ENCODE assay signal across 30 cellular contexts in genomic region chr3:9703240-9703639, GRCh38. TPM values are rescaled to one million over a fixed set of nuclear protein-coding genes. Genes with fewer than 3 reads are reported as not detected.
A peak's percentile ranks its signal among the peaks of the same experiment; 100 is the strongest.
DNase-seq lines count a peak whose midpoint lies in the region; ATAC-seq, FAIRE-seq and TF ChIP-seq lines count a peak whose summit lies in the region.
"Had no signal": no experiment of that assay in that cellular context is flagged by ENCODE, and none has a peak within 500 bp of the region (broad histone marks: within the 10 kb centered on the region; RNA-seq: fewer than 3 reads in every experiment).

No MANE protein-coding gene starts in this region.

- no peak for FAIRE-seq in H1 (lab: Jason Lieb, UNC)
- FAIRE-seq: GM18507 had no signal

- TF ChIP-seq RAD21 in H1 (IDR thresholded peaks at IDR 0.05 in 1 of 2, conservative IDR thresholded peaks at IDR 0.05 in 1 of 2; ENCODE audit: low read depth in 2 of 2, low read length in 2 of 2) = no peak

- H3K4me2 ChIP-seq in H1 (ENCODE audit: insufficient read depth in 1 of 2, low read depth in 2 of 2, low read length in 2 of 2) (peak overlapping the region; percentile 90 to 98), neural progenitor cell (peak overlapping the region; percentile 95)
- H3K4me2 ChIP-seq: KMS-11 had no signal

- peaks cover 37 to 40% of the 10 kb centered on the region in 2 donors for H3K36me3 Mint-ChIP-seq in CD4-positive, alpha-beta memory T cell
- H3K36me3 Mint-ChIP-seq in neural progenitor cell = peaks cover 9% of the 10 kb centered on the region

- no peak overlapping the region for H3K23ac ChIP-seq in H1 (ENCODE audit: insufficient read length)

- no peak for ATAC-seq in esophagus mucosa

- no peak overlapping the region for H4K5ac ChIP-seq in H1 (ENCODE audit: insufficient read length, low read depth, low read length)

- H4K8ac ChIP-seq in H1 (ENCODE audit: extremely low read depth, insufficient read depth, low read length) = no peak overlapping the region

- H3K9me3 ChIP-seq in CD4-positive, alpha-beta memory T cell (ENCODE audit: control insufficient read depth in 1 of 2, low read length in 2 of 2) = no peaks in the 10 kb centered on the region
- H3K9me3 ChIP-seq in HEK293 (ENCODE audit: control insufficient read depth, insufficient read depth, low read depth, low read length) = no peaks in the 10 kb centered on the region
- no peaks in the 10 kb centered on the region for H3K9me3 ChIP-seq in H1 (ENCODE audit: insufficient read depth in 2 of 2, low read depth in 1 of 2, low read length in 1 of 2)
- H3K9me3 ChIP-seq in neural progenitor cell (ENCODE audit: low read depth) = no peaks in the 10 kb centered on the region
- no peaks in the 10 kb centered on the region for H3K9me3 ChIP-seq in right atrium auricular region
- H3K9me3 ChIP-seq: thoracic aorta had no signal

- H4K20me1 ChIP-seq in H1 (replicated peaks in 1 of 2; ENCODE audit: control insufficient read depth in 1 of 2, insufficient read depth in 2 of 2, low read length in 2 of 2) (peaks cover 0 to 6% of the 10 kb centered on the region in 2 experiments), neural progenitor cell (ENCODE audit: low read depth) (peaks cover 32% of the 10 kb centered on the region)

- WGBS in H1 (ENCODE audit: extremely low coverage in 1 of 2, insufficient coverage in 1 of 2, insufficient read length in 1 of 2, insufficient replicate concordance in 2 of 2, low coverage in 1 of 2, low lambda C conversion rate in 2 of 2, missing lambda C conversion rate in 1 of 2), 2 experiments = 85% methylated on average over 4 of the region's 4 CpGs; no CpG with 5 or more reads in 1 of the 2 experiments

- H3K4me3 ChIP-seq in CD4-positive, alpha-beta memory T cell (ENCODE audit: low read length in 2 of 2) = no peak overlapping the region
- H3K4me3 ChIP-seq in HEK293 (ENCODE audit: low read depth, low read length) (no peak overlapping the region), H1 (ENCODE audit: extremely low read depth in 1 of 4, insufficient read depth in 2 of 4, low read depth in 3 of 4, low read length in 4 of 4) (peak overlapping the region in 1 of 4 experiments; percentile 64; a peak in 3 of 8 replicates), neural progenitor cell (no peak overlapping the region), right atrium auricular region (no peak overlapping the region)

- H4K91ac ChIP-seq in H1 (replicated peaks; ENCODE audit: insufficient read length, low read length) = no peak overlapping the region

- no peak for DNase-seq in CD4-positive, alpha-beta memory T cell
- DNase-seq in H1 (ENCODE audit: low read depth in 1 of 2, low spot score in 2 of 2) (no peak), neural progenitor cell (ENCODE audit: low spot score) (no peak), NCI-H526 (lab: John Stamatoyannopoulos, UW) (no peak), right atrium auricular region (ENCODE audit: low spot score) (no peak)
- DNase-seq: activated naive CD4-positive, alpha-beta T cell treated with anti-CD3 and anti-CD28 coated beads, Interleukin-2, amount 10 ng/mL, durations not matched to agents 7 days and 5 days; activated T-cell treated with anti-CD3 and anti-CD28 coated beads, Interleukin-2, amount 50 U/mL, for 4 hours; anterior cingulate cortex; left cardiac atrium; NCI-H1694 treated with DMSO at 0.1 percent for 48 hours; NCI-H2171; NCI-H524 treated with DMSO at 0.1 percent for 48 hours; right cardiac atrium; SIG-M5; stimulated activated CD4-positive, alpha-beta T cell treated with anti-CD3 and anti-CD28 coated beads, Interleukin-12 subunit alpha, Interleukin-12 subunit beta, amount 100 ng/mL, for 4 hours; stimulated activated CD4-positive, alpha-beta T cell treated with anti-CD3 and anti-CD28 coated beads, Interleukin-4, amount 100 ng/mL, for 24 hours; stimulated activated naive CD4-positive, alpha-beta T cell treated with Interleukin-2 at 50 U/mL for 16 hours; T-helper 1 cell had no signal

- no peak overlapping the region for H3K14ac ChIP-seq in H1 (ENCODE audit: insufficient read length)

- peaks cover 3% of the 10 kb centered on the region for H3K36me3 ChIP-seq in CD4-positive, alpha-beta memory T cell (ENCODE audit: insufficient read depth, low read length)
- H3K36me3 ChIP-seq in HEK293 (ENCODE audit: control insufficient read depth in 2 of 2, insufficient read depth in 1 of 2, low read length in 2 of 2) (peaks cover 0 to 33% of the 10 kb centered on the region in 2 experiments; a peak in 2 of 3 replicates), H1 (ENCODE audit: control insufficient read depth in 2 of 4, insufficient read depth in 4 of 4, low read length in 3 of 4) (no peaks in the 10 kb centered on the region; a peak in 2 of 8 replicates), neural progenitor cell (no peaks in the 10 kb centered on the region), right atrium auricular region (peaks cover 33% of the 10 kb centered on the region)

- no peak overlapping the region for H2BK120ac ChIP-seq in H1 (replicated peaks; ENCODE audit: low read depth, low read length)

- H3K27me3 ChIP-seq in CD4-positive, alpha-beta memory T cell (ENCODE audit: insufficient read depth, low read length) = no peaks in the 10 kb centered on the region
- H3K27me3 ChIP-seq in H1 (replicated peaks in 1 of 4; ENCODE audit: control insufficient read depth in 3 of 4, extremely low read depth in 1 of 4, insufficient read depth in 3 of 4, low read length in 3 of 4) (peaks cover 0 to 23% (median 11%) of the 10 kb centered on the region in 4 experiments; a peak in 5 of 7 replicates), neural progenitor cell (peaks cover 45% of the 10 kb centered on the region), right atrium auricular region (peaks cover 0 to 3% of the 10 kb centered on the region in 2 donors)

- intact Hi-C loops in CD4-positive, alpha-beta memory T cell (cut with micrococcal nuclease) = no loop called here

- H3K27ac ChIP-seq in CD4-positive, alpha-beta memory T cell (ENCODE audit: low read depth, low read length) = no peak overlapping the region
- no peak overlapping the region for H3K27ac ChIP-seq in HEK293 (ENCODE audit: extremely low read depth, low read depth, low read length)
- no peak overlapping the region for H3K27ac ChIP-seq in H1 (ENCODE audit: low read depth, low read length)
- no peak overlapping the region for H3K27ac ChIP-seq in neural progenitor cell
- H3K27ac ChIP-seq in right atrium auricular region = no peak overlapping the region
- H3K27ac ChIP-seq: GM23248, KMS-11, thoracic aorta had no signal

- H3K4me1 ChIP-seq in CD4-positive, alpha-beta memory T cell (ENCODE audit: insufficient read depth, low read length) = peaks cover 10% of the 10 kb centered on the region
- H3K4me1 ChIP-seq in HEK293 (ENCODE audit: control insufficient read depth, insufficient read depth, low read length) (0 out of 2 replicates have a peak, but pooled peaks cover 2% of the 10 kb centered on the region), H1 (replicated peaks in 1 of 4; ENCODE audit: control insufficient read depth in 3 of 4, insufficient read depth in 4 of 4, low read length in 3 of 4) (peaks cover 0 to 9% (median 5%) of the 10 kb centered on the region in 4 experiments; a peak in 5 of 7 replicates), neural progenitor cell (peaks cover 13% of the 10 kb centered on the region), right atrium auricular region (peaks cover 0 to 20% of the 10 kb centered on the region in 2 donors)

- TF ChIP-seq POLR2A in H1 (IDR thresholded peaks at IDR 0.05; ENCODE audit: control extremely low read depth in 1 of 2, low read depth in 2 of 2, low read length in 2 of 2) = no peak

- no peak overlapping the region for H2BK5ac ChIP-seq in H1 (ENCODE audit: low read depth, low read length)

- no peak overlapping the region for H2BK12ac ChIP-seq in H1 (ENCODE audit: low read depth, low read length)

- H3K9me3 Mint-ChIP-seq in CD4-positive, alpha-beta memory T cell = no peaks in the 10 kb centered on the region
- H3K9me3 Mint-ChIP-seq in neural progenitor cell = no peaks in the 10 kb centered on the region
- H3K9me3 Mint-ChIP-seq: activated naive CD4-positive, alpha-beta T cell treated with anti-CD3 and anti-CD28 coated beads, Interleukin-2, amount 10 ng/mL, durations not matched to agents 7 days and 5 days; activated T-cell treated with anti-CD3 and anti-CD28 coated beads, Interleukin-2, amount 50 U/mL, for 4 hours had no signal

- POLR2A ChIA-PET in CD4-positive, alpha-beta memory T cell (lab: Charles Lee; ENCODE audit: partially characterized antibody) = interaction anchor here (1.0 to 1.1 kb wide), 2 partner anchors 24 to 28 kb away, joined by 3 read pairs; partner anchors contain the start of gene BRPF1
- POLR2A ChIA-PET in HEK293 (lab: Yijun Ruan, JAX) = no interaction called here
- POLR2A ChIA-PET in H1 (lab: Charles Lee; ENCODE audit: partially characterized antibody) = interaction anchor here (0.9 to 1.7 kb wide), 3 partner anchors 9 to 89 kb away, joined by 3 to 4 read pairs (median 3); partner anchors contain the start of genes ARPC4 and TADA3

- no peak overlapping the region for H2AK5ac ChIP-seq in H1 (ENCODE audit: low read depth, low read length)

- TF ChIP-seq CTCF in HEK293 (tag by site-specific recombination; IDR thresholded peaks at IDR 0.05) (no peak), H1 (IDR thresholded peaks at IDR 0.05; ENCODE audit: control extremely low read depth in 1 of 3, insufficient read depth in 1 of 3, low read depth in 1 of 3, low read length in 3 of 3) (no peak), neural progenitor cell (IDR thresholded peaks at IDR 0.05) (no peak), right atrium auricular region (IDR thresholded peaks at IDR 0.05) (no peak)

- H3K23me2 ChIP-seq in H1 (ENCODE audit: low read depth, low read length) = peaks cover 15% of the 10 kb centered on the region; the same call in 1 of the 2 replicates

- TF ChIP-seq EP300 in H1 (IDR thresholded peaks at IDR 0.05; ENCODE audit: borderline replicate concordance in 1 of 2, low read depth in 2 of 2, low read length in 2 of 2) = no peak

- H3K18ac ChIP-seq in H1 (ENCODE audit: extremely low read depth, low read length) = no peak overlapping the region

- H2BK15ac ChIP-seq in H1 (ENCODE audit: low read length) = no peak overlapping the region

- no peak overlapping the region for H3K56ac ChIP-seq in H1 (replicated peaks; ENCODE audit: insufficient read length, low read depth, low read length)

- no peak overlapping the region for H3K4ac ChIP-seq in H1 (replicated peaks; ENCODE audit: insufficient read length, low read depth, low read length)

- H3K9ac ChIP-seq in H1 (replicated peaks in 1 of 4; ENCODE audit: extremely low read depth in 1 of 4, low read depth in 3 of 4, low read length in 3 of 4) (no peak overlapping the region), neural progenitor cell (no peak overlapping the region)
- H3K9ac ChIP-seq: GM23248, KMS-11 had no signal

- H3K4me3 Mint-ChIP-seq in CD4-positive, alpha-beta memory T cell = peak overlapping the region in 7 of 8 donors; percentile 17 to 66 (median 36)
- H3K4me3 Mint-ChIP-seq in neural progenitor cell = peak overlapping the region; percentile 69
- H3K4me3 Mint-ChIP-seq: activated CD4-positive, alpha-beta T cell treated with anti-CD3 and anti-CD28 coated beads for 36 hours; activated naive CD4-positive, alpha-beta T cell treated with anti-CD3 and anti-CD28 coated beads, Interleukin-2, amount 10 ng/mL, durations not matched to agents 7 days and 5 days; activated T-cell treated with anti-CD3 and anti-CD28 coated beads, Interleukin-2, amount 50 U/mL, for 4 hours had no signal

- no peaks in the 10 kb centered on the region for H3K79me1 ChIP-seq in H1 (ENCODE audit: low read depth, low read length)

- no peak overlapping the region for H2BK20ac ChIP-seq in H1 (ENCODE audit: low read length)

- no peak overlapping the region for H2AFZ ChIP-seq in H1 (ENCODE audit: low read length)
- no peak overlapping the region for H2AFZ ChIP-seq in neural progenitor cell (replicated peaks)
- H2AFZ ChIP-seq: GM23248 had no signal

- peaks cover 4% of the 10 kb centered on the region for H3F3A ChIP-seq in neural progenitor cell (ENCODE audit: low read depth)

- H3K4me1 Mint-ChIP-seq in CD4-positive, alpha-beta memory T cell = peaks cover 5 to 25% (median 9%) of the 10 kb centered on the region in 4 donors
- peaks cover 5% of the 10 kb centered on the region for H3K4me1 Mint-ChIP-seq in neural progenitor cell

- CTCF ChIA-PET in CD4-positive, alpha-beta memory T cell (lab: Charles Lee; ENCODE audit: partially characterized antibody) = interaction anchor here (0.8 kb wide), 1 partner anchor 120 kb away, joined by 3 read pairs; no protein-coding TSS in a partner anchor
- CTCF ChIA-PET in HEK293 (lab: Yijun Ruan, JAX) = interaction anchor here (0.6 to 0.8 kb wide), 2 partner anchors 202 to 410 kb away, joined by 3 read pairs; no protein-coding TSS in a partner anchor
- CTCF ChIA-PET in H1 (lab: Charles Lee; ENCODE audit: partially characterized antibody) = interaction anchor here (0.8 to 7.7 kb wide), 8 partner anchors 9 to 202 kb away, joined by 3 to 43 read pairs (median 4); no protein-coding TSS in a partner anchor

- H3K27me3 Mint-ChIP-seq in CD4-positive, alpha-beta memory T cell = peaks cover 10 to 16% of the 10 kb centered on the region in 2 donors
- peaks cover 21% of the 10 kb centered on the region for H3K27me3 Mint-ChIP-seq in neural progenitor cell (ENCODE audit: insufficient read depth, low read depth)

- H3K27ac Mint-ChIP-seq in CD4-positive, alpha-beta memory T cell = peak overlapping the region in 1 of 7 donors; percentile 30
- no peak overlapping the region for H3K27ac Mint-ChIP-seq in neural progenitor cell
- H3K27ac Mint-ChIP-seq: activated CD4-positive, alpha-beta T cell treated with anti-CD3 and anti-CD28 coated beads for 36 hours; activated naive CD4-positive, alpha-beta T cell treated with anti-CD3 and anti-CD28 coated beads, Interleukin-2, amount 10 ng/mL, durations not matched to agents 7 days and 5 days; CD14-positive monocyte had no signal

- H3K79me2 ChIP-seq in H1 (ENCODE audit: control insufficient read depth in 1 of 2, insufficient read depth in 2 of 2, low read length in 2 of 2) (no peaks in the 10 kb centered on the region), neural progenitor cell (ENCODE audit: low read depth) (no peaks in the 10 kb centered on the region)

RNA-seq across cellular contexts. Expression of gene CPNE9, which starts 0.4 kb away (rescaled TPM):
- under 1 TPM; 0.58 to 0.64 TPM for total RNA-seq in CD4-positive, alpha-beta memory T cell
- not detected for polyA plus RNA-seq in CD4-positive, alpha-beta memory T cell
- total RNA-seq in H1 (2021; fragmentation: NEBNext Ultra II Directional; extraction: Animal tissue kit (Norgen Biotek cat#: 25700)) = 4.4 and 4.8 TPM in 2 replicates
- polyA plus RNA-seq in H1 (2011; rRNA removed) = 6.0 and 7.1 TPM in 2 replicates
- 6.7 TPM for polyA plus RNA-seq in H1 (2011; cell fraction: cytosol; rRNA removed)
- polyA plus RNA-seq in H1 (2011; cell fraction: nucleus; rRNA removed) = 24.1 TPM
- polyA plus RNA-seq in H1 (2012, experiment 1 of 2) = 5.7 to 9.0 TPM (median 7.4 TPM) in 4 replicates
- 4.7 TPM for polyA plus RNA-seq in H1 (2012, experiment 2 of 2)
- polyA plus RNA-seq in H1 (2013, experiment 1 of 2) = 3.6 TPM
- polyA plus RNA-seq in H1 (2013, experiment 2 of 2) = 3.5 TPM
- polyA minus RNA-seq in H1 (2011; rRNA and poly(A)+ RNA removed) = 5.5 and 6.8 TPM in 2 replicates
- polyA minus RNA-seq in H1 (2011; cell fraction: cytosol; rRNA and poly(A)+ RNA removed) = 2.9 TPM
- polyA minus RNA-seq in H1 (2011; cell fraction: nucleus; rRNA and poly(A)+ RNA removed) = 1.7 TPM
- total RNA-seq in neural progenitor cell (ENCODE audit: low replicate concordance) (0.43 TPM in 1 of 2 replicates, not detected in the other), right atrium auricular region (not detected), esophagus mucosa (not detected)
- total RNA-seq: cardiac septum, glomerular endothelial cell, GM23248, HT1080, osteoblast, thoracic aorta had no signal
- polyA plus RNA-seq: GM23248 had no signal

RNA-seq across cellular contexts. Expression of gene BRPF1, which starts 28.3 kb away (rescaled TPM):
- total RNA-seq in CD4-positive, alpha-beta memory T cell = 10 to 100 TPM; 40.4 to 40.5 TPM
- polyA plus RNA-seq in CD4-positive, alpha-beta memory T cell = 10 to 100 TPM in 1 of 2 donors, 1 to 10 TPM in 1; 3.0 to 23.3 TPM
- total RNA-seq in H1 (2021; fragmentation: NEBNext Ultra II Directional; extraction: Animal tissue kit (Norgen Biotek cat#: 25700)) = 21.7 and 27.7 TPM in 2 replicates
- polyA plus RNA-seq in H1 (2011; rRNA removed) = 11.3 and 16.3 TPM in 2 replicates
- 16.2 TPM for polyA plus RNA-seq in H1 (2011; cell fraction: cytosol; rRNA removed)
- 39.8 TPM for polyA plus RNA-seq in H1 (2011; cell fraction: nucleus; rRNA removed)
- 14.0 to 20.6 TPM (median 19.7 TPM) in 4 replicates for polyA plus RNA-seq in H1 (2012, experiment 1 of 2)
- 9.8 TPM for polyA plus RNA-seq in H1 (2012, experiment 2 of 2)
- polyA plus RNA-seq in H1 (2013, experiment 1 of 2) = 12.4 TPM
- polyA plus RNA-seq in H1 (2013, experiment 2 of 2) = 11.0 TPM
- 13.9 and 19.8 TPM in 2 replicates for polyA minus RNA-seq in H1 (2011; rRNA and poly(A)+ RNA removed)
- polyA minus RNA-seq in H1 (2011; cell fraction: cytosol; rRNA and poly(A)+ RNA removed) = 16.2 TPM
- polyA minus RNA-seq in H1 (2011; cell fraction: nucleus; rRNA and poly(A)+ RNA removed) = 21.4 TPM
- total RNA-seq in neural progenitor cell (ENCODE audit: low replicate concordance) (12.1 and 17.5 TPM in 2 replicates), right atrium auricular region (10 to 100 TPM in 1 of 2 donors, 1 to 10 TPM in 1; 8.8 to 15.3 TPM), esophagus mucosa (11.9 TPM)

RNA-seq across cellular contexts. Expression of gene OGG1, which starts 46.5 kb away (rescaled TPM):
- 10 to 100 TPM; 40.4 to 46.9 TPM for total RNA-seq in CD4-positive, alpha-beta memory T cell
- 10 to 100 TPM; 29.2 to 31.5 TPM for polyA plus RNA-seq in CD4-positive, alpha-beta memory T cell
- total RNA-seq in H1 (2021; fragmentation: NEBNext Ultra II Directional; extraction: Animal tissue kit (Norgen Biotek cat#: 25700)) = 29.6 and 31.2 TPM in 2 replicates
- polyA plus RNA-seq in H1 (2011; rRNA removed) = 46.8 and 58.1 TPM in 2 replicates
- polyA plus RNA-seq in H1 (2011; cell fraction: cytosol; rRNA removed) = 43.7 TPM
- polyA plus RNA-seq in H1 (2011; cell fraction: nucleus; rRNA removed) = 68.1 TPM
- 27.5 to 32.7 TPM (median 30.0 TPM) in 4 replicates for polyA plus RNA-seq in H1 (2012, experiment 1 of 2)
- 32.6 TPM for polyA plus RNA-seq in H1 (2012, experiment 2 of 2)
- polyA plus RNA-seq in H1 (2013, experiment 1 of 2) = 35.1 TPM
- polyA plus RNA-seq in H1 (2013, experiment 2 of 2) = 33.4 TPM
- polyA minus RNA-seq in H1 (2011; rRNA and poly(A)+ RNA removed) = 75.8 and 82.3 TPM in 2 replicates
- 31.4 TPM for polyA minus RNA-seq in H1 (2011; cell fraction: cytosol; rRNA and poly(A)+ RNA removed)
- polyA minus RNA-seq in H1 (2011; cell fraction: nucleus; rRNA and poly(A)+ RNA removed) = 70.6 TPM
- total RNA-seq in neural progenitor cell (ENCODE audit: low replicate concordance) (15.8 and 33.8 TPM in 2 replicates), right atrium auricular region (10 to 100 TPM; 10.8 to 12.2 TPM), esophagus mucosa (9.6 TPM)

RNA-seq across cellular contexts. Expression of gene MTMR14, which starts 53.9 kb away (rescaled TPM):
- total RNA-seq in CD4-positive, alpha-beta memory T cell = 10 to 100 TPM; 75.9 to 78.1 TPM
- polyA plus RNA-seq in CD4-positive, alpha-beta memory T cell = 10 to 100 TPM; 51.5 to 88.1 TPM
- 46.2 and 47.6 TPM in 2 replicates for total RNA-seq in H1 (2021; fragmentation: NEBNext Ultra II Directional; extraction: Animal tissue kit (Norgen Biotek cat#: 25700))
- polyA plus RNA-seq in H1 (2011; rRNA removed) = 55.3 and 58.0 TPM in 2 replicates
- polyA plus RNA-seq in H1 (2011; cell fraction: cytosol; rRNA removed) = 52.0 TPM
- polyA plus RNA-seq in H1 (2011; cell fraction: nucleus; rRNA removed) = 56.4 TPM
- 42.7 to 53.2 TPM (median 52.7 TPM) in 4 replicates for polyA plus RNA-seq in H1 (2012, experiment 1 of 2)
- 61.6 TPM for polyA plus RNA-seq in H1 (2012, experiment 2 of 2)
- polyA plus RNA-seq in H1 (2013, experiment 1 of 2) = 22.3 TPM
- polyA plus RNA-seq in H1 (2013, experiment 2 of 2) = 21.8 TPM
- polyA minus RNA-seq in H1 (2011; rRNA and poly(A)+ RNA removed) = 42.2 and 52.5 TPM in 2 replicates
- 24.7 TPM for polyA minus RNA-seq in H1 (2011; cell fraction: cytosol; rRNA and poly(A)+ RNA removed)
- 34.0 TPM for polyA minus RNA-seq in H1 (2011; cell fraction: nucleus; rRNA and poly(A)+ RNA removed)
- total RNA-seq in neural progenitor cell (ENCODE audit: low replicate concordance) = 22.6 and 41.8 TPM in 2 replicates
- 10 to 100 TPM; 47.6 to 52.0 TPM for total RNA-seq in right atrium auricular region
- total RNA-seq in esophagus mucosa = 22.0 TPM
